In the genomic region with DNA sequence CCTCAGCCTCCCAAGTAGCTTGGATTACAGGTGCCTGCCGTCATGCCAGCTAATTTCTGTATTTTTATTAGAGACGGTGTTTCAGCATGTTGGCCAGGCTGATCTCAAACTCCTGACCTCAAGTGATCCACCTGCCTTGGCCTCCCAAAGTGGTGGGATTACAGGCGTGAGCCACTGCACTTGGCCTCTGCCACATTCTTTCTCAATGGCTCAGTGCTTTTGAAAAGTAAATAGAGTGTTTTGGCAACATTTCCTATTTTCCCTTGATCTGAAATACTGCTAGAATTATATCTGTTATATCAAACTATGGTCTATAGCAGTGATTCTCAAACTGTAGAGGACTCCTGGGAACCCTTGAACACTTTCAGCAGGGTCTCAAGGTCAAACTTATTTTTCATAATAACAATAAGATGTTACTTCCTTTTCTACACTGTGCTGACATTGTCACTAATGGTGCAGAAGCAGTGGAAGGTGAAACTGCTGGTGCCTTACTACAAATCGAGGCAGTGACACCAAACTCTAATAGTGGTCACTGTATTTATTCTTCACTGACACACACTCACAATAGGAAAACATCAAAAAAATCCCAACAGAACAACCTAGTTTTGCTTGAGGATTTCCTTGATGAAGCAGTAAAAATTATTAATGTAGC, we compare ENCODE assay signal across 13 cellular contexts. TPM values are rescaled to one million over a fixed set of nuclear protein-coding genes. Genes with fewer than 3 reads are reported as not detected.
DNase-seq lines count a peak whose midpoint lies in the region; ATAC-seq, FAIRE-seq and TF ChIP-seq lines count a peak whose summit lies in the region.
"Had no signal": no experiment of that assay in that cellular context is flagged by ENCODE, and none has a peak within 500 bp of the region (broad histone marks: within the 10 kb centered on the region; RNA-seq: fewer than 3 reads in every experiment).

No MANE protein-coding gene starts in this region.

- H3K4me3 Mint-ChIP-seq in activated T-helper 17 cell treated with anti-CD3 and anti-CD28 coated beads, Interleukin-2, amount 50 U/mL, for 72 hours = peak overlapping the region; percentile 58
- no peak overlapping the region for H3K4me3 Mint-ChIP-seq in activated T-helper 2 cell treated with anti-CD3 and anti-CD28 coated beads, Interferon-gamma antibody, Interleukin-2, Interleukin-4, amounts not matched to agents 10 μg/mL and 5 μg/mL and 100 μg/mL, durations not matched to agents 14 hours and 24 hours and 36 hours (ENCODE audit: low read depth)

- ATAC-seq in GM19324 (IDR thresholded peaks at IDR 0.05; ENCODE audit: low FRiP score, unreplicated experiment) = peak; percentile 80
- peak; percentile 75 for ATAC-seq in HG03066 (IDR thresholded peaks at IDR 0.05; ENCODE audit: low read depth, unreplicated experiment)
- ATAC-seq in activated T-helper 17 cell treated with anti-CD3 and anti-CD28 coated beads, Interleukin-2, amount 50 U/mL, for 72 hours (replicated peaks) = no peak

- H3K9me3 Mint-ChIP-seq in activated T-helper 17 cell treated with anti-CD3 and anti-CD28 coated beads, Interleukin-2, amount 50 U/mL, for 72 hours = no peaks in the 10 kb centered on the region
- H3K9me3 Mint-ChIP-seq in activated T-helper 2 cell treated with anti-CD3 and anti-CD28 coated beads, Interferon-gamma antibody, Interleukin-2, Interleukin-4, amounts not matched to agents 10 μg/mL and 5 μg/mL and 100 μg/mL, durations not matched to agents 14 hours and 24 hours and 36 hours = no peaks in the 10 kb centered on the region

- peaks cover 11% of the 10 kb centered on the region for H3K4me1 Mint-ChIP-seq in activated T-helper 17 cell treated with anti-CD3 and anti-CD28 coated beads, Interleukin-2, amount 50 U/mL, for 72 hours
- no peaks in the 10 kb centered on the region for H3K4me1 Mint-ChIP-seq in activated T-helper 2 cell treated with anti-CD3 and anti-CD28 coated beads, Interferon-gamma antibody, Interleukin-2, Interleukin-4, amounts not matched to agents 10 μg/mL and 5 μg/mL and 100 μg/mL, durations not matched to agents 14 hours and 24 hours and 36 hours (ENCODE audit: low read depth)

- no peak for TF ChIP-seq POLR2A in H54 (IDR thresholded peaks at IDR 0.05; ENCODE audit: low read depth, low read length)

- H3K27ac Mint-ChIP-seq in activated T-helper 17 cell treated with anti-CD3 and anti-CD28 coated beads, Interleukin-2, amount 50 U/mL, for 72 hours = no peak overlapping the region
- no peak overlapping the region for H3K27ac Mint-ChIP-seq in activated T-helper 2 cell treated with anti-CD3 and anti-CD28 coated beads, Interferon-gamma antibody, Interleukin-2, Interleukin-4, amounts not matched to agents 10 μg/mL and 5 μg/mL and 100 μg/mL, durations not matched to agents 14 hours and 24 hours and 36 hours

- peak; percentile 25 for DNase-seq in A172 (ENCODE audit: low spot score)
- DNase-seq in activated T-helper 2 cell treated with anti-CD3 and anti-CD28 coated beads, Interferon-gamma antibody, Interleukin-2, Interleukin-4, amounts not matched to agents 10 μg/mL and 5 μg/mL and 100 μg/mL, durations not matched to agents 14 hours and 24 hours and 36 hours (ENCODE audit: low spot score) = no peak
- no peak for DNase-seq in superior temporal gyrus (ENCODE audit: extremely low spot score)
- DNase-seq in H54 (ENCODE audit: insufficient read length, low spot score) = no peak
- no peak for DNase-seq in stimulated activated CD4-positive, alpha-beta T cell treated with anti-CD3 and anti-CD28 coated beads, Interleukin-12 subunit alpha, Interleukin-12 subunit beta, amount 100 ng/mL, for 4 hours
- DNase-seq: activated CD4-positive, alpha-beta T cell treated with anti-CD3 and anti-CD28 coated beads for 4 hours; activated naive CD4-positive, alpha-beta T cell treated with anti-CD3 and anti-CD28 coated beads, Interleukin-2, amount 50 U/mL, for 16 hours; effector CD4-positive, alpha-beta T cell; SHP77 treated with DMSO at 0.1 percent for 48 hours; stimulated activated naive CD4-positive, alpha-beta T cell had no signal

- no peaks in the 10 kb centered on the region for H3K27me3 Mint-ChIP-seq in activated T-helper 17 cell treated with anti-CD3 and anti-CD28 coated beads, Interleukin-2, amount 50 U/mL, for 72 hours
- H3K27me3 Mint-ChIP-seq in activated T-helper 2 cell treated with anti-CD3 and anti-CD28 coated beads, Interferon-gamma antibody, Interleukin-2, Interleukin-4, amounts not matched to agents 10 μg/mL and 5 μg/mL and 100 μg/mL, durations not matched to agents 14 hours and 24 hours and 36 hours (ENCODE audit: low read depth) = no peaks in the 10 kb centered on the region

- no peaks in the 10 kb centered on the region for H3K36me3 Mint-ChIP-seq in activated T-helper 17 cell treated with anti-CD3 and anti-CD28 coated beads, Interleukin-2, amount 50 U/mL, for 72 hours (ENCODE audit: low read depth)
- H3K36me3 Mint-ChIP-seq in activated T-helper 2 cell treated with anti-CD3 and anti-CD28 coated beads, Interferon-gamma antibody, Interleukin-2, Interleukin-4, amounts not matched to agents 10 μg/mL and 5 μg/mL and 100 μg/mL, durations not matched to agents 14 hours and 24 hours and 36 hours (ENCODE audit: low read depth) = no peaks in the 10 kb centered on the region

- intact Hi-C loops in activated T-helper 2 cell treated with anti-CD3 and anti-CD28 coated beads, Interferon-gamma antibody, Interleukin-2, Interleukin-4, amounts not matched to agents 10 μg/mL and 5 μg/mL and 100 μg/mL, durations not matched to agents 14 hours and 24 hours and 36 hours (cut with micrococcal nuclease) = no loop called here

- FAIRE-seq in H54 (lab: Jason Lieb, UNC) = no peak

RNA-seq across cellular contexts. Expression of a gene that starts 10.6 kb away (rescaled TPM):
- 1.7 and 2.0 TPM in 2 replicates for total RNA-seq in A172 (2014; rRNA removed; shearing (Covaris generic))
- under 1 TPM in 1 of 2 donors, not detected in 1; 0.24 TPM for total RNA-seq in activated T-helper 17 cell treated with anti-CD3 and anti-CD28 coated beads, Interleukin-2, amount 50 U/mL, for 72 hours
- not detected in 2 replicates for total RNA-seq in activated T-helper 2 cell treated with anti-CD3 and anti-CD28 coated beads, Interferon-gamma antibody, Interleukin-2, Interleukin-4, amounts not matched to agents 10 μg/mL and 5 μg/mL and 100 μg/mL, durations not matched to agents 14 hours and 24 hours and 36 hours
